Comparison of ENCODE assay signal across 32 cellular contexts in the genomic region with DNA sequence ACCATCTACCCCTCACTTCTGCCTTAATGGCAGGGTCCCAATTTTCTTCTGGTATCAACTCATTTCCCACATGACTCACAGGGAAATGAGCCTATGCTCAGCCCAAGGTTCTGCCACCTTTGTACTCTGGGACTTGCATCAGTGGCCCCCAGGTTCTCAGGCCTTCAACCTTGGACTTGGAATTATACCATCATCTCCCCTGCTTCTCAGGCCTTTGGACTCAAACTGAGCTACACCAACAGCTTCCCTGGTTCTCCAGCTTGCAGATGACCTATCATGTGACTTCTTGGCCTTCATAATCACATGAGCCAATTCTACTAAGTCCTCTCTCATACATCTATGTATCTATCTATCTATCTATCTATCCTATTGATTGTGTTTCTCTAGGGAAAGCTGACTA.
"Had no signal": no experiment of that assay in that cellular context is flagged by ENCODE, and none has a peak within 500 bp of the region (broad histone marks: within the 10 kb centered on the region; RNA-seq: fewer than 3 reads in every experiment).

No MANE protein-coding gene starts in this region.

- H3K4me2 ChIP-seq: KMS-11 had no signal

- H3K27ac Mint-ChIP-seq: activated CD4-positive, alpha-beta memory T cell treated with anti-CD3 and anti-CD28 coated beads, Interleukin-2, amount 10 ng/mL, durations not matched to agents 7 days and 5 days; activated CD8-positive, alpha-beta memory T cell treated with anti-CD3 and anti-CD28 coated beads, Interleukin-2, amount 10 ng/mL, durations not matched to agents 7 days and 5 days; activated naive CD4-positive, alpha-beta T cell treated with anti-CD3 and anti-CD28 coated beads, Interleukin-2, amount 10 ng/mL, durations not matched to agents 7 days and 5 days; activated naive CD8-positive, alpha-beta T cell; activated naive CD8-positive, alpha-beta T cell treated with anti-CD3 and anti-CD28 coated beads, Interleukin-2, amount 50 U/mL, for 24 hours had no signal

- H3K27me3 Mint-ChIP-seq: activated CD4-positive, alpha-beta memory T cell treated with anti-CD3 and anti-CD28 coated beads, Interleukin-2, amount 10 ng/mL, durations not matched to agents 7 days and 5 days; activated CD8-positive, alpha-beta memory T cell treated with anti-CD3 and anti-CD28 coated beads, Interleukin-2, amount 10 ng/mL, durations not matched to agents 7 days and 5 days; activated naive CD8-positive, alpha-beta T cell; activated naive CD8-positive, alpha-beta T cell treated with anti-CD3 and anti-CD28 coated beads, Interleukin-2, amount 50 U/mL, for 24 hours had no signal

- H3K9me3 Mint-ChIP-seq: activated CD4-positive, alpha-beta memory T cell treated with anti-CD3 and anti-CD28 coated beads, Interleukin-2, amount 10 ng/mL, durations not matched to agents 7 days and 5 days; activated naive CD4-positive, alpha-beta T cell treated with anti-CD3 and anti-CD28 coated beads, Interleukin-2, amount 10 ng/mL, durations not matched to agents 7 days and 5 days; activated naive CD8-positive, alpha-beta T cell treated with anti-CD3 and anti-CD28 coated beads, Interleukin-2, amount 50 U/mL, for 24 hours had no signal

- H3K36me3 Mint-ChIP-seq: activated CD8-positive, alpha-beta memory T cell treated with anti-CD3 and anti-CD28 coated beads, Interleukin-2, amount 10 ng/mL, durations not matched to agents 7 days and 5 days; activated naive CD4-positive, alpha-beta T cell treated with anti-CD3 and anti-CD28 coated beads, Interleukin-2, amount 10 ng/mL, durations not matched to agents 7 days and 5 days; activated naive CD8-positive, alpha-beta T cell had no signal

- H3K36me3 ChIP-seq: brain microvascular endothelial cell had no signal

- H3K27me3 ChIP-seq: brain microvascular endothelial cell had no signal

- DNase-seq: activated CD4-positive, alpha-beta memory T cell treated with anti-CD3 and anti-CD28 coated beads, Interleukin-2, amount 10 ng/mL, durations not matched to agents 7 days and 5 days; activated CD4-positive, alpha-beta T cell treated with anti-CD3 and anti-CD28 coated beads for 4 hours; activated CD8-positive, alpha-beta memory T cell treated with anti-CD3 and anti-CD28 coated beads for 24 hours; activated CD8-positive, alpha-beta memory T cell treated with anti-CD3 and anti-CD28 coated beads, Interleukin-2, amount 10 ng/mL, durations not matched to agents 7 days and 5 days; activated CD8-positive, alpha-beta memory T cell treated with anti-CD3 and anti-CD28 coated beads, Interleukin-2, amount 50 U/mL, for 48 hours; activated effector memory CD4-positive, alpha-beta T cell treated with Interleukin-2 at 50 U/mL for 16 hours; activated naive CD4-positive, alpha-beta T cell treated with anti-CD3 and anti-CD28 coated beads, Interleukin-2, amount 10 ng/mL, durations not matched to agents 7 days and 5 days; activated naive CD8-positive, alpha-beta T cell treated with anti-CD3 and anti-CD28 coated beads, Interleukin-2, amount 50 U/mL, for 24 hours; activated T-cell treated with anti-CD3 and anti-CD28 coated beads, Interleukin-2, amount 50 U/mL, for 48 hours; anterior cingulate cortex; brain microvascular endothelial cell; MM.1S; MV-4-11; NCI-H1092; NCI-H1417; NCI-H146; NCI-H187; NCI-H2029 treated with DMSO at 0.1 percent for 48 hours; NCI-H2107; NCI-H2171; NCI-H510A; NCI-H748 treated with DMSO at 0.1 percent for 48 hours; NK-92 treated with Interleukin-12 subunit alpha and Interleukin-12 subunit beta, amount 100 ng/mL, for 24 hours; PC-3; Right ventricle myocardium superior; SW 1271; T-helper 1 cell; T-helper 2 cell; T-helper 9 cell had no signal

- H3K27ac ChIP-seq: brain microvascular endothelial cell, KMS-11, RWPE1 had no signal

- H3K4me3 Mint-ChIP-seq: activated CD4-positive, alpha-beta memory T cell treated with anti-CD3 and anti-CD28 coated beads, Interleukin-2, amount 10 ng/mL, durations not matched to agents 7 days and 5 days; activated CD8-positive, alpha-beta memory T cell treated with anti-CD3 and anti-CD28 coated beads, Interleukin-2, amount 10 ng/mL, durations not matched to agents 7 days and 5 days; activated naive CD4-positive, alpha-beta T cell treated with anti-CD3 and anti-CD28 coated beads, Interleukin-2, amount 10 ng/mL, durations not matched to agents 7 days and 5 days; activated naive CD8-positive, alpha-beta T cell; activated naive CD8-positive, alpha-beta T cell treated with anti-CD3 and anti-CD28 coated beads, Interleukin-2, amount 50 U/mL, for 24 hours had no signal

- H3K9ac ChIP-seq: KMS-11 had no signal

- H3K4me1 Mint-ChIP-seq: activated CD4-positive, alpha-beta memory T cell treated with anti-CD3 and anti-CD28 coated beads, Interleukin-2, amount 10 ng/mL, durations not matched to agents 7 days and 5 days; activated CD8-positive, alpha-beta memory T cell treated with anti-CD3 and anti-CD28 coated beads, Interleukin-2, amount 10 ng/mL, durations not matched to agents 7 days and 5 days; activated naive CD4-positive, alpha-beta T cell treated with anti-CD3 and anti-CD28 coated beads, Interleukin-2, amount 10 ng/mL, durations not matched to agents 7 days and 5 days; activated naive CD8-positive, alpha-beta T cell treated with anti-CD3 and anti-CD28 coated beads, Interleukin-2, amount 50 U/mL, for 24 hours had no signal
